Comparison of ENCODE assay signal across 11 cellular contexts in genomic region chr14:22737052-22737451, GRCh38. TPM values are rescaled to one million over a fixed set of nuclear protein-coding genes. Genes with fewer than 3 reads are reported as not detected.
DNase-seq lines count a peak whose midpoint lies in the region; ATAC-seq, FAIRE-seq and TF ChIP-seq lines count a peak whose summit lies in the region.
"Had no signal": no experiment of that assay in that cellular context is flagged by ENCODE, and none has a peak within 500 bp of the region (broad histone marks: within the 10 kb centered on the region; RNA-seq: fewer than 3 reads in every experiment).

No MANE protein-coding gene starts in this region.

- in situ Hi-C loops in HAP-1 (cut with MboI; ENCODE audit: low sequenced_read_pairs) = no loop called here

- no peak for TF ChIP-seq CTCF in sigmoid colon (IDR thresholded peaks at IDR 0.05)

- peaks cover 7% of the 10 kb centered on the region for H3K36me3 Mint-ChIP-seq in activated naive CD4-positive, alpha-beta T cell treated with anti-CD3 and anti-CD28 coated beads, Interleukin-2, amount 10 ng/mL, durations not matched to agents 7 days and 5 days
- H3K36me3 Mint-ChIP-seq in CD4-positive, alpha-beta memory T cell = no peaks in the 10 kb centered on the region

- no peaks in the 10 kb centered on the region for H3K36me3 ChIP-seq in sigmoid colon
- H3K36me3 ChIP-seq in CD4-positive, alpha-beta memory T cell (ENCODE audit: insufficient read depth, low read length) = no peaks in the 10 kb centered on the region
- H3K36me3 ChIP-seq in HAP-1 (replicated peaks) = no peaks in the 10 kb centered on the region
- H3K36me3 ChIP-seq: BLaER1, gastrocnemius medialis had no signal

- no peak for TF ChIP-seq POLR2A in sigmoid colon (IDR thresholded peaks at IDR 0.05)

- peak; percentile 75 for FAIRE-seq in GM19239 (lab: Jason Lieb, UNC)

- H3K4me3 ChIP-seq in sigmoid colon (no peak overlapping the region), HAP-1 (no peak overlapping the region)
- H3K4me3 ChIP-seq in CD4-positive, alpha-beta memory T cell (ENCODE audit: low read length in 2 of 2) = no peak overlapping the region
- H3K4me3 ChIP-seq: BLaER1, gastrocnemius medialis had no signal

- CTCF ChIA-PET in activated naive CD4-positive, alpha-beta T cell treated with anti-CD3 and anti-CD28 coated beads, Interleukin-2, amount 10 ng/mL, durations not matched to agents 7 days and 5 days (lab: Charles Lee) = no interaction called here
- CTCF ChIA-PET in CD4-positive, alpha-beta memory T cell (lab: Charles Lee; ENCODE audit: partially characterized antibody) = no interaction called here

- H3K27me3 Mint-ChIP-seq in activated naive CD4-positive, alpha-beta T cell treated with anti-CD3 and anti-CD28 coated beads, Interleukin-2, amount 10 ng/mL, durations not matched to agents 7 days and 5 days = peaks cover 7% of the 10 kb centered on the region
- peaks cover 3 to 4% of the 10 kb centered on the region in 2 donors for H3K27me3 Mint-ChIP-seq in CD4-positive, alpha-beta memory T cell

- H3K4me1 ChIP-seq in sigmoid colon (no peaks in the 10 kb centered on the region), HAP-1 (no peaks in the 10 kb centered on the region)
- peaks cover 3% of the 10 kb centered on the region for H3K4me1 ChIP-seq in CD4-positive, alpha-beta memory T cell (ENCODE audit: insufficient read depth, low read length)
- H3K4me1 ChIP-seq: BLaER1, gastrocnemius medialis had no signal

- H3K27ac Mint-ChIP-seq in activated naive CD4-positive, alpha-beta T cell treated with anti-CD3 and anti-CD28 coated beads, Interleukin-2, amount 10 ng/mL, durations not matched to agents 7 days and 5 days = peak overlapping the region; percentile 85
- no peak overlapping the region for H3K27ac Mint-ChIP-seq in CD4-positive, alpha-beta memory T cell

- intact Hi-C loops in sigmoid colon (cut with DNase I) = no loop called here
- intact Hi-C loops in CD4-positive, alpha-beta memory T cell (cut with micrococcal nuclease) = no loop called here

- H3K27me3 ChIP-seq in sigmoid colon = no peaks in the 10 kb centered on the region
- H3K27me3 ChIP-seq in CD4-positive, alpha-beta memory T cell (ENCODE audit: insufficient read depth, low read length) = no peaks in the 10 kb centered on the region
- H3K27me3 ChIP-seq in HAP-1 (ENCODE audit: low read depth) = no peaks in the 10 kb centered on the region
- H3K27me3 ChIP-seq: BLaER1, gastrocnemius medialis had no signal

- H3K9me3 Mint-ChIP-seq in activated naive CD4-positive, alpha-beta T cell treated with anti-CD3 and anti-CD28 coated beads, Interleukin-2, amount 10 ng/mL, durations not matched to agents 7 days and 5 days = peaks cover 9% of the 10 kb centered on the region
- peaks cover 0 to 3% (median 0%) of the 10 kb centered on the region in 8 donors for H3K9me3 Mint-ChIP-seq in CD4-positive, alpha-beta memory T cell

- DNase-seq in AG08396 (ENCODE audit: low spot score) (peak; percentile 8), GM19239 (ENCODE audit: insufficient read length, low spot score) (peak; percentile 57), sigmoid colon (no peak), NCI-H1105 treated with DMSO at 0.1 percent for 48 hours (lab: John Stamatoyannopoulos, UW) (no peak), HAP-1 (ENCODE audit: low spot score in 2 of 2) (no peak)
- peak; percentile 56 for DNase-seq in activated naive CD4-positive, alpha-beta T cell treated with anti-CD3 and anti-CD28 coated beads, Interleukin-2, amount 10 ng/mL, durations not matched to agents 7 days and 5 days
- DNase-seq in CD4-positive, alpha-beta memory T cell = no peak
- DNase-seq: gastrocnemius medialis, KG1 had no signal

- peaks cover 32% of the 10 kb centered on the region for H3K4me1 Mint-ChIP-seq in activated naive CD4-positive, alpha-beta T cell treated with anti-CD3 and anti-CD28 coated beads, Interleukin-2, amount 10 ng/mL, durations not matched to agents 7 days and 5 days
- H3K4me1 Mint-ChIP-seq in CD4-positive, alpha-beta memory T cell = peaks cover 0 to 2% (median 0%) of the 10 kb centered on the region in 4 donors

- no peak for TF ChIP-seq EP300 in sigmoid colon (IDR thresholded peaks at IDR 0.05)

- no peak overlapping the region for H3K4me3 Mint-ChIP-seq in activated naive CD4-positive, alpha-beta T cell treated with anti-CD3 and anti-CD28 coated beads, Interleukin-2, amount 10 ng/mL, durations not matched to agents 7 days and 5 days
- no peak overlapping the region for H3K4me3 Mint-ChIP-seq in CD4-positive, alpha-beta memory T cell

- 82 to 87% methylated on average over 1 of the region's 1 CpG for WGBS in sigmoid colon, 2 donors

- POLR2A ChIA-PET in CD4-positive, alpha-beta memory T cell (lab: Charles Lee; ENCODE audit: partially characterized antibody) = no interaction called here

- peak; percentile 74 for ATAC-seq in HG03095 (IDR thresholded peaks at IDR 0.05; ENCODE audit: unreplicated experiment)
- ATAC-seq: gastrocnemius medialis had no signal

- no peaks in the 10 kb centered on the region for H3K9me3 ChIP-seq in sigmoid colon
- H3K9me3 ChIP-seq in CD4-positive, alpha-beta memory T cell (ENCODE audit: control insufficient read depth in 1 of 2, low read length in 2 of 2) = no peaks in the 10 kb centered on the region
- H3K9me3 ChIP-seq in HAP-1 = no peaks in the 10 kb centered on the region
- H3K9me3 ChIP-seq: gastrocnemius medialis had no signal

- H3K27ac ChIP-seq in sigmoid colon = no peak overlapping the region
- no peak overlapping the region for H3K27ac ChIP-seq in CD4-positive, alpha-beta memory T cell (ENCODE audit: low read depth, low read length)
- H3K27ac ChIP-seq: BLaER1, gastrocnemius medialis had no signal

RNA-seq across cellular contexts. Expression of gene OXA1L, which starts 29.4 kb away (rescaled TPM):
- 100 to 1,000 TPM in 2 of 4 donors, 10 to 100 TPM in 2; 95.2 to 108 (median 102) TPM for total RNA-seq in sigmoid colon
- 100 to 1,000 TPM in 1 of 3 donors, 10 to 100 TPM in 2; 85.1 to 113 (median 85.9) TPM for polyA plus RNA-seq in sigmoid colon
- total RNA-seq in CD4-positive, alpha-beta memory T cell = 100 to 1,000 TPM; 129 to 137 TPM
- polyA plus RNA-seq in CD4-positive, alpha-beta memory T cell = 10 to 100 TPM; 54.6 to 66.1 TPM

Comparison
In these comparisons a context has a peak if more than half of its experiments do, and no peak if none do; other contexts are left out.
1. DNase-seq: peak in AG08396 (single experiment), GM19239 (single experiment) and activated naive CD4-positive, alpha-beta T cell treated with anti-CD3 and anti-CD28 coated beads, Interleukin-2, amount 10 ng/mL, durations not matched to agents 7 days and 5 days (single experiment); none in sigmoid colon (single experiment), CD4-positive, alpha-beta memory T cell (0 of 5), NCI-H1105 treated with DMSO at 0.1 percent for 48 hours (single experiment) and HAP-1 (0 of 2).